Comparison of ENCODE assay signal across 37 cellular contexts in the genomic region with DNA sequence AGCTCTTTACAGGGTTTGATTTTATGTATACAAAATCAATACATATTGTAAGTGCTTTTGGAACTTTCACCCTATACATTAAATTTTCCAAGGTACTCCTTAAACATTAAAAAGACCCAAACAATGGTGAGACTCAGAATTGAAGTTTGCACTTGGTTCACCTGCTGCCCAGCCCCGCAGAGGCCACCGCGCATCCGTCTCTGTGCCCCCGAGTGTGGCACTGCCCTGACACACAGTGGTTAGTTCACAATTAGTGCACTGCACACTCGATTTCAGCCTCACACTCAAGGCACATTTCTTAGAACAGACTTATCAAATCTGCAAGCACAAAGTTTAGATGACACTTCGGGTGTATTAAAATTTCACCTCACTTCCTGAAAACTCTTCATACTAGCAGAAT. TPM values are rescaled to one million over a fixed set of nuclear protein-coding genes. Genes with fewer than 3 reads are reported as not detected.
"Had no signal": no experiment of that assay in that cellular context is flagged by ENCODE, and none has a peak within 500 bp of the region (broad histone marks: within the 10 kb centered on the region; RNA-seq: fewer than 3 reads in every experiment).

No MANE protein-coding gene starts in this region.

- H3K27me3 Mint-ChIP-seq: activated CD4-positive, alpha-beta memory T cell treated with anti-CD3 and anti-CD28 coated beads, Interleukin-2, amount 10 ng/mL, durations not matched to agents 7 days and 5 days; activated naive CD4-positive, alpha-beta T cell treated with anti-CD3 and anti-CD28 coated beads, Interleukin-2, amount 50 U/mL, for 24 hours; activated naive CD8-positive, alpha-beta T cell treated with anti-CD3 and anti-CD28 coated beads for 36 hours; activated naive CD8-positive, alpha-beta T cell treated with anti-CD3 and anti-CD28 coated beads, Interleukin-2, amount 50 U/mL, for 24 hours; effector memory CD8-positive, alpha-beta T cell; T-cell had no signal

- H3K27me3 ChIP-seq: adrenal gland, body of pancreas, esophagus muscularis mucosa, foreskin keratinocyte, gastrocnemius medialis, heart left ventricle had no signal

- H3K9me3 Mint-ChIP-seq: activated CD4-positive, alpha-beta memory T cell treated with anti-CD3 and anti-CD28 coated beads, Interleukin-2, amount 10 ng/mL, durations not matched to agents 7 days and 5 days; activated naive CD4-positive, alpha-beta T cell treated with anti-CD3 and anti-CD28 coated beads for 36 hours; activated naive CD4-positive, alpha-beta T cell treated with anti-CD3 and anti-CD28 coated beads, Interleukin-2, amount 50 U/mL, for 24 hours; activated naive CD8-positive, alpha-beta T cell treated with anti-CD3 and anti-CD28 coated beads for 36 hours; activated naive CD8-positive, alpha-beta T cell treated with anti-CD3 and anti-CD28 coated beads, Interleukin-2, amount 50 U/mL, for 24 hours; activated T-helper 1 cell treated with anti-CD3 and anti-CD28 coated beads, Interleukin-12 subunit alpha, Interleukin-12 subunit beta, Interleukin-2, Interleukin-4 antibody, amounts not matched to agents 30 ng/mL and 10 ng/mL and 1 ng/mL, durations not matched to agents 14 hours and 24 hours and 36 hours; activated T-helper 2 cell treated with anti-CD3 and anti-CD28 coated beads, Interferon-gamma antibody, Interleukin-2, Interleukin-4, amounts not matched to agents 10 μg/mL and 5 μg/mL and 100 μg/mL, durations not matched to agents 14 hours and 24 hours and 36 hours; effector memory CD8-positive, alpha-beta T cell; T-cell; T-helper 1 cell treated with Interleukin-12 subunit alpha and Interleukin-12 subunit beta and Interleukin-4 antibody, amounts not matched to agents 30 μg/mL and 1 μg/mL, for 36 hours; T-helper 2 cell treated with Interferon-gamma antibody and Interleukin-4, amounts not matched to agents 5 μg/mL and 100 μg/mL, for 36 hours had no signal

- H3K4me3 ChIP-seq: adrenal gland, body of pancreas, esophagus muscularis mucosa, gastrocnemius medialis, heart left ventricle had no signal

- ATAC-seq: activated naive CD8-positive, alpha-beta T cell treated with anti-CD3 and anti-CD28 coated beads, Interleukin-2, amount 50 U/mL, for 24 hours; body of pancreas; effector memory CD8-positive, alpha-beta T cell; foreskin keratinocyte; gastrocnemius medialis; heart left ventricle; T-cell had no signal

- H3K4me3 Mint-ChIP-seq: activated CD4-positive, alpha-beta memory T cell treated with anti-CD3 and anti-CD28 coated beads, Interleukin-2, amount 10 ng/mL, durations not matched to agents 7 days and 5 days; activated naive CD4-positive, alpha-beta T cell treated with anti-CD3 and anti-CD28 coated beads for 36 hours; activated naive CD4-positive, alpha-beta T cell treated with anti-CD3 and anti-CD28 coated beads, Interleukin-2, amount 50 U/mL, for 24 hours; activated naive CD8-positive, alpha-beta T cell treated with anti-CD3 and anti-CD28 coated beads for 36 hours; activated naive CD8-positive, alpha-beta T cell treated with anti-CD3 and anti-CD28 coated beads, Interleukin-2, amount 50 U/mL, for 24 hours; activated T-helper 1 cell treated with anti-CD3 and anti-CD28 coated beads, Interleukin-12 subunit alpha, Interleukin-12 subunit beta, Interleukin-2, Interleukin-4 antibody, amounts not matched to agents 30 ng/mL and 10 ng/mL and 1 ng/mL, durations not matched to agents 14 hours and 24 hours and 36 hours; effector memory CD8-positive, alpha-beta T cell; T-cell; T-helper 1 cell treated with Interleukin-12 subunit alpha and Interleukin-12 subunit beta and Interleukin-4 antibody, amounts not matched to agents 30 μg/mL and 1 μg/mL, for 36 hours; T-helper 2 cell treated with Interferon-gamma antibody and Interleukin-4, amounts not matched to agents 5 μg/mL and 100 μg/mL, for 36 hours had no signal

- DNase-seq: activated CD4-positive, alpha-beta memory T cell treated with anti-CD3 and anti-CD28 coated beads, Interleukin-2, amount 10 ng/mL, durations not matched to agents 7 days and 5 days; activated CD4-positive, alpha-beta T cell treated with anti-CD3 and anti-CD28 coated beads for 4 hours; activated CD4-positive, alpha-beta T cell treated with anti-CD3 and anti-CD28 coated beads, Interleukin-2, amount 50 U/mL, for 1 hour; activated CD4-positive, CD25-positive, alpha-beta regulatory T cell; activated CD4-positive, CD25-positive, alpha-beta regulatory T cell treated with anti-CD3 and anti-CD28 coated beads, Interleukin-2, amount 50 U/mL, for 72 hours; activated CD8-positive, alpha-beta memory T cell treated with anti-CD3 and anti-CD28 coated beads, Interleukin-2, amount 50 U/mL, for 48 hours; activated effector memory CD4-positive, alpha-beta T cell treated with anti-CD3 and anti-CD28 coated beads, Interleukin-2, amount 50 U/mL, for 16 hours; activated naive CD4-positive, alpha-beta T cell treated with anti-CD3 and anti-CD28 coated beads for 36 hours; activated naive CD8-positive, alpha-beta T cell treated with anti-CD3 and anti-CD28 coated beads for 36 hours; activated naive CD8-positive, alpha-beta T cell treated with anti-CD3 and anti-CD28 coated beads, Interleukin-2, amount 50 U/mL, for 24 hours; activated T-cell treated with anti-CD3 and anti-CD28 coated beads for 4 hours; activated T-cell treated with anti-CD3 and anti-CD28 coated beads, Interleukin-2, amount 50 U/mL, for 48 hours; adrenal gland; amygdala; aorta; body of pancreas; caudate nucleus; cortex of kidney; dermis blood vessel endothelial cell; effector CD4-positive, alpha-beta T cell; effector memory CD8-positive, alpha-beta T cell; erythroblast; foreskin keratinocyte; gastrocnemius medialis; glutamatergic neuron; heart left ventricle; SW 1271; T-cell; T1000; WERI-Rb-1 had no signal

- H3K4me1 ChIP-seq: foreskin keratinocyte had no signal

- H3K27ac Mint-ChIP-seq: activated CD4-positive, alpha-beta memory T cell treated with anti-CD3 and anti-CD28 coated beads, Interleukin-2, amount 10 ng/mL, durations not matched to agents 7 days and 5 days; activated naive CD4-positive, alpha-beta T cell treated with anti-CD3 and anti-CD28 coated beads for 36 hours; activated naive CD4-positive, alpha-beta T cell treated with anti-CD3 and anti-CD28 coated beads, Interleukin-2, amount 50 U/mL, for 24 hours; activated naive CD8-positive, alpha-beta T cell treated with anti-CD3 and anti-CD28 coated beads for 36 hours; activated naive CD8-positive, alpha-beta T cell treated with anti-CD3 and anti-CD28 coated beads, Interleukin-2, amount 50 U/mL, for 24 hours; activated T-helper 1 cell treated with anti-CD3 and anti-CD28 coated beads, Interleukin-12 subunit alpha, Interleukin-12 subunit beta, Interleukin-2, Interleukin-4 antibody, amounts not matched to agents 30 ng/mL and 10 ng/mL and 1 ng/mL, durations not matched to agents 14 hours and 24 hours and 36 hours; effector memory CD8-positive, alpha-beta T cell; T-cell; T-helper 1 cell treated with Interleukin-12 subunit alpha and Interleukin-12 subunit beta and Interleukin-4 antibody, amounts not matched to agents 30 μg/mL and 1 μg/mL, for 36 hours; T-helper 2 cell treated with Interferon-gamma antibody and Interleukin-4, amounts not matched to agents 5 μg/mL and 100 μg/mL, for 36 hours had no signal

- H3K27ac ChIP-seq: adrenal gland, body of pancreas, esophagus muscularis mucosa, foreskin keratinocyte, gastrocnemius medialis, heart left ventricle, WERI-Rb-1 had no signal

RNA-seq across cellular contexts. Expression of gene LITAFD, which starts 43.3 kb away (rescaled TPM):
- total RNA-seq: activated CD4-positive, alpha-beta memory T cell treated with anti-CD3 and anti-CD28 coated beads, Interleukin-2, amount 10 ng/mL, durations not matched to agents 7 days and 5 days; activated naive CD4-positive, alpha-beta T cell treated with anti-CD3 and anti-CD28 coated beads for 36 hours; activated naive CD8-positive, alpha-beta T cell treated with anti-CD3 and anti-CD28 coated beads for 36 hours; activated T-helper 1 cell treated with anti-CD3 and anti-CD28 coated beads, Interleukin-12 subunit alpha, Interleukin-12 subunit beta, Interleukin-2, Interleukin-4 antibody, amounts not matched to agents 30 ng/mL and 10 ng/mL and 1 ng/mL, durations not matched to agents 14 hours and 24 hours and 36 hours; activated T-helper 2 cell treated with anti-CD3 and anti-CD28 coated beads, Interferon-gamma antibody, Interleukin-2, Interleukin-4, amounts not matched to agents 10 μg/mL and 5 μg/mL and 100 μg/mL, durations not matched to agents 14 hours and 24 hours and 36 hours; adrenal gland; aorta; body of pancreas; chondrocyte; dermis blood vessel endothelial cell; esophagus muscularis mucosa; foreskin keratinocyte; gastrocnemius medialis; heart left ventricle; T-cell had no signal
- polyA plus RNA-seq: adrenal gland, aorta, foreskin keratinocyte, heart left ventricle had no signal
